In genomic region chr4:3135155-3136011, GRCh38 we compare ENCODE assay signal across 19 cellular contexts.
DNase-seq lines count a peak whose midpoint lies in the region; ATAC-seq, FAIRE-seq and TF ChIP-seq lines count a peak whose summit lies in the region.
"Had no signal": no experiment of that assay in that cellular context is flagged by ENCODE, and none has a peak within 500 bp of the region (broad histone marks: within the 10 kb centered on the region; RNA-seq: fewer than 3 reads in every experiment).

No MANE protein-coding gene starts in this region.

- no peaks in the 10 kb centered on the region for H3K4me1 ChIP-seq in breast epithelium
- H3K4me1 ChIP-seq in endothelial cell of umbilical vein (ENCODE audit: control insufficient read depth, extremely low read depth, insufficient read depth, low read length): no peaks in the 10 kb centered on the region

- no peaks in the 10 kb centered on the region for H3K9me1 ChIP-seq in endothelial cell of umbilical vein (replicated peaks; ENCODE audit: control insufficient read depth, extremely low read depth, insufficient read depth, low read length)

- CTCF ChIA-PET in MCF 10A (lab: Yijun Ruan, JAX) (interaction anchor here (0.6 to 3.7 kb wide), 21 partner anchors 9 to 305 kb away, joined by 3 to 24 read pairs (median 5); no protein-coding TSS in a partner anchor), endothelial cell of umbilical vein (lab: Charles Lee) (interaction anchor here (0.6 to 6.3 kb wide), 22 partner anchors 7 to 345 kb away, joined by 3 to 264 read pairs (median 4); partner anchors contain the start of gene HTT)

- intact Hi-C loops in breast epithelium (cut with DNase I; ENCODE audit: low total_unique reads) (no loop called here), MCF 10A (cut with micrococcal nuclease) (loop anchor here (1.0 kb wide), 2 partner anchors 29 to 88 kb away; no protein-coding TSS in a partner anchor), endothelial cell of umbilical vein (cut with micrococcal nuclease) (loop anchor here (1.0 kb wide), 3 partner anchors 12 to 88 kb away; no protein-coding TSS in a partner anchor)

- H3K9me3 Mint-ChIP-seq in MCF 10A (ENCODE audit: unreplicated experiment): no peaks in the 10 kb centered on the region
- H3K9me3 Mint-ChIP-seq in mesothelial cell of epicardium: no peaks in the 10 kb centered on the region
- H3K9me3 Mint-ChIP-seq: activated naive CD4-positive, alpha-beta T cell treated with anti-CD3 and anti-CD28 coated beads, Interleukin-2, amount 10 ng/mL, durations not matched to agents 7 days and 5 days had no signal

- peaks cover 7% of the 10 kb centered on the region for H3K36me3 ChIP-seq in breast epithelium
- peaks cover 11 to 22% of the 10 kb centered on the region in 2 experiments for H3K36me3 ChIP-seq in endothelial cell of umbilical vein (ENCODE audit: control insufficient read depth in 2 of 2, extremely low read depth in 1 of 2, insufficient read depth in 2 of 2, low read length in 2 of 2)

- TF ChIP-seq POLR2A in breast epithelium (IDR thresholded peaks at IDR 0.05) (no peak), endothelial cell of umbilical vein (IDR thresholded peaks at IDR 0.05; ENCODE audit: low read depth, low read length) (no peak)

- H3K79me2 ChIP-seq in endothelial cell of umbilical vein (ENCODE audit: control insufficient read depth, insufficient read depth, low read length): no peaks in the 10 kb centered on the region

- peak overlapping the region; percentile 13 to 42 for H3K27ac ChIP-seq in breast epithelium
- H3K27ac ChIP-seq in endothelial cell of umbilical vein (ENCODE audit: insufficient read depth, low read depth, low read length): peak overlapping the region; percentile 18
- H3K27ac ChIP-seq: cardiac muscle cell had no signal

- H3K4me1 Mint-ChIP-seq in MCF 10A (ENCODE audit: insufficient read depth, unreplicated experiment) (no peaks in the 10 kb centered on the region), mesothelial cell of epicardium (peaks cover 4% of the 10 kb centered on the region)
- H3K4me1 Mint-ChIP-seq: activated naive CD4-positive, alpha-beta T cell treated with anti-CD3 and anti-CD28 coated beads, Interleukin-2, amount 10 ng/mL, durations not matched to agents 7 days and 5 days had no signal

- dilution Hi-C loops in endothelial cell of umbilical vein (cut with MboI; ENCODE audit: extremely low pct_ligation_motif_present, low sequenced_read_pairs): no loop called here

- no peak for ATAC-seq in SK-N-SH treated with all-trans-retinoic acid at 6 μM for 48 hours
- ATAC-seq: activated CD4-positive, CD25-positive, alpha-beta regulatory T cell treated with anti-CD3 and anti-CD28 coated beads, Interleukin-2, amount 50 U/mL, for 24 hours; Right ventricle myocardium inferior; T-helper 17 cell had no signal

- peak; percentile 66 for FAIRE-seq in endothelial cell of umbilical vein (lab: Jason Lieb, UNC)
- FAIRE-seq: H1 had no signal

- no peak for DNase-seq in breast epithelium (ENCODE audit: low spot score in 2 of 2)
- no peak for DNase-seq in MCF 10A (ENCODE audit: unreplicated experiment)
- DNase-seq in endothelial cell of umbilical vein (ENCODE audit: low read depth, low spot score): peak; percentile 42
- DNase-seq in mesothelial cell of epicardium (ENCODE audit: low spot score in 2 of 2, unreplicated experiment in 2 of 2): no peak
- DNase-seq in OCI-M2 (lab: John Stamatoyannopoulos, UW; ENCODE audit: unreplicated experiment): no peak
- DNase-seq in Ammon's horn (ENCODE audit: low spot score): no peak
- no peak for DNase-seq in activated CD8-positive, alpha-beta memory T cell treated with anti-CD3 and anti-CD28 coated beads for 24 hours
- DNase-seq: activated naive CD4-positive, alpha-beta T cell treated with anti-CD3 and anti-CD28 coated beads, Interleukin-2, amount 10 ng/mL, durations not matched to agents 7 days and 5 days; Calu3; effector CD8-positive, alpha-beta T cell; NCI-H1930; NK-92 treated with Interleukin-12 subunit alpha and Interleukin-12 subunit beta, amount 100 ng/mL, for 24 hours; occipital lobe; T-helper 17 cell had no signal

- H3K9me3 ChIP-seq in breast epithelium (no peaks in the 10 kb centered on the region), endothelial cell of umbilical vein (replicated peaks; ENCODE audit: control insufficient read depth, insufficient read depth, low read length) (no peaks in the 10 kb centered on the region)

- BruUV-seq in MCF 10A (replicated peaks; lab: Mats Ljungman, UMichigan) (no TSS peak), endothelial cell of umbilical vein (replicated peaks; lab: Mats Ljungman, UMichigan) (no TSS peak)

- H3K27ac Mint-ChIP-seq in MCF 10A (ENCODE audit: low read depth, unreplicated experiment) (no peak overlapping the region), mesothelial cell of epicardium (peak overlapping the region; percentile 34)
- H3K27ac Mint-ChIP-seq: activated naive CD4-positive, alpha-beta T cell treated with anti-CD3 and anti-CD28 coated beads, Interleukin-2, amount 10 ng/mL, durations not matched to agents 7 days and 5 days; T-helper 17 cell had no signal

- no peaks in the 10 kb centered on the region for H3K27me3 Mint-ChIP-seq in MCF 10A (ENCODE audit: insufficient read depth, unreplicated experiment)
- no peaks in the 10 kb centered on the region for H3K27me3 Mint-ChIP-seq in mesothelial cell of epicardium (ENCODE audit: low read depth)
- H3K27me3 Mint-ChIP-seq: activated naive CD4-positive, alpha-beta T cell treated with anti-CD3 and anti-CD28 coated beads, Interleukin-2, amount 10 ng/mL, durations not matched to agents 7 days and 5 days; T-helper 17 cell had no signal

- TF ChIP-seq CTCF in breast epithelium (IDR thresholded peaks at IDR 0.05): no peak
- no peak for TF ChIP-seq CTCF in MCF 10A (IDR thresholded peaks at IDR 0.05; ENCODE audit: unreplicated experiment)
- no peak for TF ChIP-seq CTCF in endothelial cell of umbilical vein (IDR thresholded peaks at IDR 0.05; ENCODE audit: extremely low read depth in 1 of 2, insufficient read depth in 1 of 2, low read depth in 1 of 2, low read length in 2 of 2)
- TF ChIP-seq CTCF in mesothelial cell of epicardium (IDR thresholded peaks at IDR 0.05; ENCODE audit: unreplicated experiment): no peak

- no peak overlapping the region for H3K9ac ChIP-seq in endothelial cell of umbilical vein (replicated peaks; ENCODE audit: extremely low read depth, insufficient read depth, low read length)

- POLR2A ChIA-PET in MCF 10A (lab: Yijun Ruan, JAX) (interaction anchor here (1.0 to 1.6 kb wide), 3 partner anchors 26 to 29 kb away, joined by 3 to 4 read pairs (median 4); no protein-coding TSS in a partner anchor), endothelial cell of umbilical vein (lab: Charles Lee) (interaction anchor here (0.7 to 1.2 kb wide), 2 partner anchors 22 to 24 kb away, joined by 3 to 4 read pairs; no protein-coding TSS in a partner anchor)

- H3K4me3 Mint-ChIP-seq in MCF 10A (ENCODE audit: unreplicated experiment) (no peak overlapping the region), mesothelial cell of epicardium (no peak overlapping the region)
- H3K4me3 Mint-ChIP-seq: activated naive CD4-positive, alpha-beta T cell treated with anti-CD3 and anti-CD28 coated beads, Interleukin-2, amount 10 ng/mL, durations not matched to agents 7 days and 5 days; T-helper 17 cell had no signal

- peak overlapping the region; percentile 60 for H3K4me2 ChIP-seq in endothelial cell of umbilical vein (ENCODE audit: insufficient read depth, low read length)

- H3K36me3 Mint-ChIP-seq in MCF 10A (ENCODE audit: insufficient read depth, unreplicated experiment): peaks cover 88% of the 10 kb centered on the region
- peaks cover 34% of the 10 kb centered on the region for H3K36me3 Mint-ChIP-seq in mesothelial cell of epicardium

- H4K20me1 ChIP-seq in endothelial cell of umbilical vein (replicated peaks; ENCODE audit: control insufficient read depth, extremely low read depth, insufficient read depth, low read length): no peaks in the 10 kb centered on the region

- H2AFZ ChIP-seq in endothelial cell of umbilical vein (ENCODE audit: low read depth, low read length): no peak overlapping the region

- no peak overlapping the region for H3K4me3 ChIP-seq in breast epithelium
- no peak overlapping the region for H3K4me3 ChIP-seq in endothelial cell of umbilical vein (replicated peaks in 1 of 3; ENCODE audit: insufficient read depth in 1 of 3, low read depth in 1 of 3, low read length in 3 of 3)
- H3K4me3 ChIP-seq: cardiac muscle cell had no signal

- H3K27me3 ChIP-seq in breast epithelium: no peaks in the 10 kb centered on the region
- no peaks in the 10 kb centered on the region for H3K27me3 ChIP-seq in endothelial cell of umbilical vein (ENCODE audit: control insufficient read depth in 2 of 2, insufficient read depth in 2 of 2, low read length in 2 of 2)
- H3K27me3 ChIP-seq: cardiac muscle cell had no signal

TF ChIP-seq in endothelial cell of umbilical vein, 7 proteins besides CTCF, POLR2A, EP300 and RAD21 (continues in another document):
- TF ChIP-seq JUN (IDR thresholded peaks at IDR 0.05; ENCODE audit: borderline replicate concordance, insufficient read depth, insufficient read length, low read depth) (no peak), FOS (IDR thresholded peaks at IDR 0.05; ENCODE audit: borderline replicate concordance, insufficient read depth, low read length) (no peak), EZH2 (IDR thresholded peaks at IDR 0.05; ENCODE audit: borderline replicate concordance, low read depth, low read length, severe bottlenecking) (no peak), GATA2 (IDR thresholded peaks at IDR 0.05; ENCODE audit: insufficient read depth, insufficient read length, low read depth, low read length) (no peak), MAX (IDR thresholded peaks at IDR 0.05; ENCODE audit: insufficient read depth, insufficient read length) (no peak), POLR2AphosphoS5 (IDR thresholded peaks at IDR 0.05; ENCODE audit: insufficient read depth, low read depth, low read length) (no peak)

TF ChIP-seq in SK-N-SH treated with all-trans-retinoic acid at 6 μM for 48 hours, 23 proteins besides CTCF, POLR2A, EP300 and RAD21 (continues in another document):
- TF ChIP-seq RARB (CRISPR knock-in tag; IDR thresholded peaks at IDR 0.05): no peak
- TF ChIP-seq ZFP30 (CRISPR knock-in tag; IDR thresholded peaks at IDR 0.05): no peak
